Comparison of ENCODE assay signal across 21 cellular contexts in the genomic region with DNA sequence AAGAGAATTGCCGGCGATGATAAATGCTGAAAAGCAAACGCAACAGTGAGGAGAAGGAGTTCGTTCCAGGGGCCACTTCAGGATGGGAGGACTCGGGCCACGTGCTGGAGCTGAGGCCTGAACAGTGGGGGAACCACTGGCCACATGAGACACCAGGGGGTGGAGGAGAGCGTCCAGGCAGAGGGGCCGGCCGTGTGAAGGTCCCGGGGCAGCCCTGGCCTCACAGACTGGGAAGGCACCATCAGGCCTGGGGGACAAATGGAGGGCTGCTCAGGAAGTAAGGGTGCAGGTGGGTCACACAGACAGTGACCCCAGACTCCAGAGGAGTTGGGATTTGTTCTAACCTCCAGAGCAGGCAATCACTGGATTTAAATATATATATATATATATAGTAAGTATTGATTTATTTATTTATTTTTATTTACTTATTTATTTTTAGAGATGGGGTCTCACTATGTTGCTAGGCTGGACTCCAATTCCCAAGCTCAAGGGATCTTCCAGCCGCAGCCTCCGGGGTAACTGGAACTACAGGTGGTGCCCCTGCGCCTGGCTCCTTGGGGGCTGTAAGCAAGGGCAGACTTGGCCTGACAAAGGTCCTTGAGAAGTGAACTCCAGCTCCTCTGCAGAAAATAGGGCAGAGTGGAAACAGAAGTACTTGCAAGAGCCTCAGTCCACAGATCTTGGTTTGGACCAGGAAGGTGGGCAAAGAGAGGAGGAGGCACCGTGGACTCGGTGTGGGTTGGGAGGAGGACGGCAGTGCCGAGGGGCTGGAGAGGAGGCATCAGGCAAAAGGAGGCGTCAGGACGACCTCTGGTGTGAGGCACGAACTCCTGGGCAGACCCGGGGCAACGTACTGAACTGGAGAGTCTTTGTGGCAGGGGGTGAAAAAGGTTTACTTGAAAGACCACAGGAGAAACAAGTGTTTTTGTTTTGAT. TPM values are rescaled to one million over a fixed set of nuclear protein-coding genes. Genes with fewer than 3 reads are reported as not detected.
DNase-seq lines count a peak whose midpoint lies in the region; ATAC-seq, FAIRE-seq and TF ChIP-seq lines count a peak whose summit lies in the region.
"Had no signal": no experiment of that assay in that cellular context is flagged by ENCODE, and none has a peak within 500 bp of the region (broad histone marks: within the 10 kb centered on the region; RNA-seq: fewer than 3 reads in every experiment).

No MANE protein-coding gene starts in this region.

- no peak overlapping the region for H2BK5ac ChIP-seq in neuronal stem cell (ENCODE audit: low read length)

- H4K20me1 ChIP-seq in HepG2 (ENCODE audit: insufficient read depth, low read length): no peaks in the 10 kb centered on the region

- FAIRE-seq in HepG2 (lab: Jason Lieb, UNC): no peak
- FAIRE-seq: D721Med, G401.6, GM12891, GM19239, H1 had no signal

- H3K79me2 ChIP-seq in HepG2 (ENCODE audit: insufficient read depth, low read length): no peaks in the 10 kb centered on the region

- ATAC-seq in right lobe of liver (no peak), HepG2 (no peak), left lung (no peak), upper lobe of right lung (no peak), heart right ventricle (no peak)
- no peak for ATAC-seq in activated naive CD4-positive, alpha-beta T cell treated with anti-CD3 and anti-CD28 coated beads, Interleukin-2, amount 50 U/mL, for 72 hours

- no TSS peak for BruUV-seq in HepG2 (replicated peaks; lab: Mats Ljungman, UMichigan)

- H4K8ac ChIP-seq in neuronal stem cell (ENCODE audit: low read depth, low read length): no peak overlapping the region

- H3K9ac ChIP-seq in HepG2 (ENCODE audit: insufficient read depth, low read depth, low read length): no peak overlapping the region
- no peak overlapping the region for H3K9ac ChIP-seq in neuronal stem cell (ENCODE audit: low read depth, low read length, poor library complexity)

- H3K9me3 ChIP-seq in right lobe of liver (no peaks in the 10 kb centered on the region), HepG2 (ENCODE audit: low read length) (no peaks in the 10 kb centered on the region), left lung (no peaks in the 10 kb centered on the region), neuronal stem cell (replicated peaks in 1 of 2; ENCODE audit: control insufficient read depth in 2 of 2, insufficient read depth in 1 of 2, low read depth in 1 of 2, low read length in 2 of 2) (no peaks in the 10 kb centered on the region), upper lobe of right lung (no peaks in the 10 kb centered on the region), heart right ventricle (no peaks in the 10 kb centered on the region)

- in situ Hi-C loops in HepG2 (cut with HindIII; ENCODE audit: extremely low pct_ligation_motif_present, low pct_unique_long_range_greater_than_20kb): no loop called here

- H3K36me3 ChIP-seq in right lobe of liver (no peaks in the 10 kb centered on the region), HepG2 (replicated peaks in 1 of 2; ENCODE audit: control insufficient read depth in 1 of 2, insufficient read depth in 2 of 2, low read length in 2 of 2) (no peaks in the 10 kb centered on the region), left lung (no peaks in the 10 kb centered on the region), neuronal stem cell (replicated peaks in 1 of 2; ENCODE audit: control insufficient read depth in 2 of 2, insufficient read depth in 2 of 2, low read length in 2 of 2) (no peaks in the 10 kb centered on the region), upper lobe of right lung (no peaks in the 10 kb centered on the region), heart right ventricle (no peaks in the 10 kb centered on the region)

- no peak overlapping the region for H4K91ac ChIP-seq in neuronal stem cell (ENCODE audit: low read depth, low read length, poor library complexity)

- intact Hi-C loops in right lobe of liver (cut with DNase I): no loop called here
- intact Hi-C loops in HepG2 (cut with micrococcal nuclease; ENCODE audit: unreplicated experiment): no loop called here
- intact Hi-C loops in left lung (cut with DNase I): no loop called here
- intact Hi-C loops in upper lobe of right lung (cut with DNase I): no loop called here
- intact Hi-C loops in heart right ventricle (cut with DNase I): no loop called here

- peak overlapping the region; percentile 80 for H3K18ac ChIP-seq in neuronal stem cell (ENCODE audit: low read length)

- no peak overlapping the region for H2BK15ac ChIP-seq in neuronal stem cell (ENCODE audit: low read length)

- H3K23ac ChIP-seq in neuronal stem cell (ENCODE audit: low read depth, low read length, poor library complexity): no peak overlapping the region

- H3K4me2 ChIP-seq in HepG2 (ENCODE audit: low read depth, low read length) (no peak overlapping the region), neuronal stem cell (ENCODE audit: insufficient read depth, low read length, poor library complexity, severe bottlenecking) (no peak overlapping the region)

- H3K9me3 Mint-ChIP-seq in activated naive CD4-positive, alpha-beta T cell treated with anti-CD3 and anti-CD28 coated beads, Interleukin-2, amount 50 U/mL, for 72 hours: no peaks in the 10 kb centered on the region
- H3K9me3 Mint-ChIP-seq: H9 had no signal

- H3K27ac Mint-ChIP-seq in activated naive CD4-positive, alpha-beta T cell treated with anti-CD3 and anti-CD28 coated beads, Interleukin-2, amount 50 U/mL, for 72 hours: no peak overlapping the region
- H3K27ac Mint-ChIP-seq: CD4-positive, CD25-positive, alpha-beta regulatory T cell; CD8-positive, alpha-beta memory T cell had no signal

- POLR2A ChIA-PET in HepG2 (lab: Yijun Ruan, JAX): no interaction called here

- no peak overlapping the region for H2BK120ac ChIP-seq in neuronal stem cell (ENCODE audit: low read depth, low read length)

- no peak overlapping the region for H2BK12ac ChIP-seq in neuronal stem cell (ENCODE audit: low read length)

- H3K36me3 Mint-ChIP-seq in activated naive CD4-positive, alpha-beta T cell treated with anti-CD3 and anti-CD28 coated beads, Interleukin-2, amount 50 U/mL, for 72 hours: no peaks in the 10 kb centered on the region
- H3K36me3 Mint-ChIP-seq: CD4-positive, CD25-positive, alpha-beta regulatory T cell; CD8-positive, alpha-beta memory T cell had no signal

- H2AFZ ChIP-seq in HepG2 (ENCODE audit: low read length) (no peak overlapping the region), neuronal stem cell (ENCODE audit: low read length) (no peak overlapping the region)

- TF ChIP-seq POLR2A in right lobe of liver (IDR thresholded peaks at IDR 0.05) (no peak), HepG2 (IDR thresholded peaks at IDR 0.05; ENCODE audit: insufficient read depth in 1 of 2, low read depth in 2 of 2, low read length in 2 of 2) (no peak)

- 60% methylated on average over 17 of the region's 22 CpGs for WGBS in right lobe of liver (ENCODE audit: insufficient coverage, low coverage, low lambda C conversion rate, missing lambda C conversion rate)
- WGBS in HepG2 (ENCODE audit: low lambda C conversion rate): 13% methylated on average over 22 of the region's 22 CpGs
- no CpG with 5 or more reads among the region's 22 CpGs for WGBS in neuronal stem cell (ENCODE audit: extremely low coverage in 2 of 2, insufficient read length in 2 of 2, insufficient replicate concordance in 1 of 2), 2 donors
- WGBS in heart right ventricle, 2 donors: 80 to 85% methylated on average over 22 of the region's 22 CpGs

- no peaks in the 10 kb centered on the region for H3K27me3 ChIP-seq in right lobe of liver
- peaks cover 5 to 58% of the 10 kb centered on the region in 2 experiments; a peak in 4 of 5 replicates for H3K27me3 ChIP-seq in HepG2 (ENCODE audit: control insufficient read depth in 1 of 2, insufficient read depth in 2 of 2, low read length in 2 of 2)
- peaks cover 4 to 48% of the 10 kb centered on the region in 2 donors for H3K27me3 ChIP-seq in left lung
- no peaks in the 10 kb centered on the region for H3K27me3 ChIP-seq in neuronal stem cell (ENCODE audit: control insufficient read depth in 3 of 3, insufficient read depth in 3 of 3, low read depth in 1 of 3, low read length in 3 of 3)
- H3K27me3 ChIP-seq in upper lobe of right lung: peaks cover 24% of the 10 kb centered on the region
- H3K27me3 ChIP-seq in heart right ventricle: peaks cover 6 to 73% (median 55%) of the 10 kb centered on the region in 7 donors

- DNase-seq in right lobe of liver: peak in 2 of 3 donors; percentile 18 to 32
- DNase-seq in HepG2 (ENCODE audit: low spot score): no peak
- DNase-seq in left lung: peak; percentile 27 to 70
- no peak for DNase-seq in neuronal stem cell (ENCODE audit: low spot score)
- DNase-seq in upper lobe of right lung: peak; percentile 36
- no peak for DNase-seq in activated naive CD4-positive, alpha-beta T cell treated with anti-CD3 and anti-CD28 coated beads, Interleukin-2, amount 50 U/mL, for 72 hours (ENCODE audit: low spot score in 2 of 2)
- DNase-seq in heart right ventricle: no peak
- no peak for DNase-seq in activated CD4-positive, CD25-positive, alpha-beta regulatory T cell treated with anti-CD3 and anti-CD28 coated beads, Interleukin-2, amount 50 U/mL, for 72 hours
- DNase-seq: 8988T; C1 segment of cervical spinal cord; CD4-positive, CD25-positive, alpha-beta regulatory T cell; COR-L47; H9 had no signal

- H3K4ac ChIP-seq in neuronal stem cell (ENCODE audit: low read length): no peak overlapping the region

- TF ChIP-seq RAD21 in HepG2 (CRISPR knock-in tag; IDR thresholded peaks at IDR 0.05): no peak

- no peak overlapping the region for H3K27ac ChIP-seq in right lobe of liver
- no peak overlapping the region for H3K27ac ChIP-seq in HepG2 (ENCODE audit: extremely low read length, insufficient read depth, low read length)
- no peak overlapping the region for H3K27ac ChIP-seq in left lung
- no peak overlapping the region for H3K27ac ChIP-seq in neuronal stem cell (replicated peaks; ENCODE audit: low read length)
- H3K27ac ChIP-seq in upper lobe of right lung: no peak overlapping the region
- H3K27ac ChIP-seq in heart right ventricle: no peak overlapping the region

- H3K79me1 ChIP-seq in neuronal stem cell (ENCODE audit: low read depth, low read length): no peaks in the 10 kb centered on the region

- TF ChIP-seq CTCF in right lobe of liver (IDR thresholded peaks at IDR 0.05) (no peak), HepG2 (CRISPR knock-in tag; IDR thresholded peaks at IDR 0.05) (no peak), left lung (IDR thresholded peaks at IDR 0.05) (no peak), upper lobe of right lung (IDR thresholded peaks at IDR 0.05) (no peak), heart right ventricle (IDR thresholded peaks at IDR 0.05) (no peak)

- no peak for TF ChIP-seq EP300 in HepG2 (IDR thresholded peaks at IDR 0.05; ENCODE audit: low read depth in 2 of 2, low read length in 2 of 2)
- TF ChIP-seq EP300 in HepG2 (CRISPR knock-in tag; IDR thresholded peaks at IDR 0.05; ENCODE audit: borderline replicate concordance): no peak

- CTCF ChIA-PET in HepG2 (lab: Yijun Ruan, JAX; ENCODE audit: low intra/inter-chr PET ratio, low total read pairs): no interaction called here

- no peak overlapping the region for H2AK5ac ChIP-seq in neuronal stem cell (ENCODE audit: low read depth, low read length)

- H3K4me3 ChIP-seq in right lobe of liver (no peak overlapping the region), HepG2 (replicated peaks in 1 of 3; ENCODE audit: insufficient read depth in 1 of 3, low read depth in 2 of 3, low read length in 3 of 3) (no peak overlapping the region), left lung (no peak overlapping the region), neuronal stem cell (ENCODE audit: low read length in 2 of 2) (no peak overlapping the region), upper lobe of right lung (no peak overlapping the region), heart right ventricle (no peak overlapping the region)

- H3K14ac ChIP-seq in neuronal stem cell (ENCODE audit: low read length): no peak overlapping the region

- H3K4me1 ChIP-seq in right lobe of liver (no peaks in the 10 kb centered on the region), HepG2 (ENCODE audit: insufficient read depth, low read length) (no peaks in the 10 kb centered on the region), left lung (no peaks in the 10 kb centered on the region), neuronal stem cell (ENCODE audit: control insufficient read depth in 2 of 2, insufficient read depth in 1 of 2, low read depth in 1 of 2, low read length in 2 of 2) (peaks cover 0 to 13% of the 10 kb centered on the region in 2 donors), upper lobe of right lung (no peaks in the 10 kb centered on the region), heart right ventricle (peaks cover 0 to 3% (median 0%) of the 10 kb centered on the region in 9 donors)

RNA-seq across cellular contexts. Expression of a gene that starts 57.3 kb away (rescaled TPM):
- total RNA-seq in right lobe of liver: not detected
- total RNA-seq in HepG2 (2016; rRNA removed; fragmentation: Illumina TruSeq; extraction: Trizol): not detected in 2 replicates
- not detected in 2 replicates for total RNA-seq in HepG2 (2016; cell fraction: cytosol; rRNA removed; fragmentation: Illumina TruSeq; extraction: Trizol; ENCODE audit: low read depth)
- total RNA-seq in HepG2 (2016; cell fraction: insoluble cytoplasmic fraction; rRNA removed; fragmentation: Illumina TruSeq; extraction: Trizol): not detected in 2 replicates
- not detected in 2 replicates for total RNA-seq in HepG2 (2016; cell fraction: membrane; rRNA removed; fragmentation: Illumina TruSeq; extraction: Trizol)
- not detected in 2 replicates for total RNA-seq in HepG2 (2016; cell fraction: nucleus; rRNA removed; fragmentation: Illumina TruSeq; extraction: Trizol)
- not detected in 2 replicates for polyA plus RNA-seq in HepG2 (2011; rRNA removed)
- polyA plus RNA-seq in HepG2 (2011; cell fraction: cytosol; rRNA removed): 0.01 TPM in 1 of 2 replicates, not detected in the other
- polyA plus RNA-seq in HepG2 (2011; cell fraction: nucleus; rRNA removed): not detected in 2 replicates
- polyA plus RNA-seq in HepG2 (2012): not detected in 2 replicates
- not detected in 2 replicates for polyA plus RNA-seq in HepG2 (2016; cell fraction: cytosol; fragmentation: Illumina TruSeq; extraction: Trizol; ENCODE audit: low read depth)
- not detected in 2 replicates for polyA plus RNA-seq in HepG2 (2016; cell fraction: insoluble cytoplasmic fraction; fragmentation: Illumina TruSeq; extraction: Trizol; ENCODE audit: low read depth)
- polyA plus RNA-seq in HepG2 (2016; cell fraction: membrane; fragmentation: Illumina TruSeq; extraction: Trizol; ENCODE audit: low read depth): not detected in 2 replicates
- not detected in 2 replicates for polyA plus RNA-seq in HepG2 (2016; cell fraction: nucleus; fragmentation: Illumina TruSeq; extraction: Trizol; ENCODE audit: insufficient read depth, low read depth)
- not detected in 2 replicates for polyA minus RNA-seq in HepG2 (2011; rRNA and poly(A)+ RNA removed; ENCODE audit: low replicate concordance)
- not detected in 2 replicates for polyA minus RNA-seq in HepG2 (2011; cell fraction: cytosol; rRNA and poly(A)+ RNA removed)
- polyA minus RNA-seq in HepG2 (2011; cell fraction: nucleus; rRNA and poly(A)+ RNA removed): not detected in 2 replicates
- total RNA-seq in left lung: not detected
- polyA plus RNA-seq in neuronal stem cell (2013, experiment 1 of 2): 1.6 TPM
- polyA plus RNA-seq in neuronal stem cell (2013, experiment 2 of 2): 1.3 TPM
- not detected for total RNA-seq in upper lobe of right lung
- total RNA-seq in activated naive CD4-positive, alpha-beta T cell treated with anti-CD3 and anti-CD28 coated beads, Interleukin-2, amount 50 U/mL, for 72 hours: under 1 TPM; 0.45 to 0.68 TPM
- total RNA-seq in heart right ventricle: under 1 TPM in 2 of 10 donors, not detected in 8; 0.09 TPM
- polyA plus RNA-seq in heart right ventricle: not detected
- total RNA-seq: CD4-positive, CD25-positive, alpha-beta regulatory T cell; HT-29 had no signal
- polyA plus RNA-seq: AG04450; CD4-positive, CD25-positive, alpha-beta regulatory T cell had no signal

Comparison
In these comparisons a context has a peak if more than half of its experiments do, and no peak if none do; other contexts are left out.
1. DNase-seq: peak in right lobe of liver (2 of 3), left lung (2 of 2) and upper lobe of right lung (single experiment); none in HepG2 (single experiment), neuronal stem cell (single experiment), activated naive CD4-positive, alpha-beta T cell treated with anti-CD3 and anti-CD28 coated beads, Interleukin-2, amount 50 U/mL, for 72 hours (0 of 2), heart right ventricle (0 of 2) and activated CD4-positive, CD25-positive, alpha-beta regulatory T cell treated with anti-CD3 and anti-CD28 coated beads, Interleukin-2, amount 50 U/mL, for 72 hours (single experiment).